In the genomic region with DNA sequence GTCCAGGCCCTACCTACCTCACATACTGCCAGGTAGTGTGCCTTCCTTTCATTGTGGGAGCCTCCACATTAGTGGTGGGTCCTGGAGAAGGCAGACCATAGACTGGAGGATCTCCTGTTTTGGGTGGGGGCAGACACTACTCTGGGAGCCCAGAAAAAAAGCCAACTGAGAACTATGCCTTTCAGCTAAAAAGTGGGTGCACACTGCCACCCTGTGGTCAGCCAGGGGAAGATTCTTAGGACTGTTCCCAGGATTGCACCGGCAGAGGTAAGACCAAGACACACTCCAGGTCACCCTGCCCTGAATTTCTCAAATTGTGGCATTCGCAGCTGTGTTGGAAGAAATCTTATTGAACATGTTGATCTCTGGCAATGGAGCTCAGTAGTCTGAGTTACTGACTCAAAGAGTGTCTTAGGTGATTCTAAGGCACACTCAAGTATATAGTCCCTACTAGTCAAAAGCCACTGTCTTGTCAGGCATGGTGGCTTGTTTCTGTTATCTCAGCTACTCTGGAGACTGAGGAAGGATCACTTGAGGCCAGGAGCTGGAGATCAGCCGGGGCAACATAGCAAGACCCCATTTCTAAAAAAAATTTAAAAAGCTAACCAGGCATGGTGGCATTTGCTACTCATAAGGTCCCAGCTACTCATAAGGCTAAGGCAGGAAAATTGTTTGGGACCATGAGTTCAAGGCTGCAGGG, we compare ENCODE assay signal across 7 cellular contexts. TPM values are rescaled to one million over a fixed set of nuclear protein-coding genes. Genes with fewer than 3 reads are reported as not detected.
DNase-seq lines count a peak whose midpoint lies in the region; ATAC-seq and TF ChIP-seq lines count a peak whose summit lies in the region.

No MANE protein-coding gene starts in this region.

- H3K9me3 ChIP-seq in Karpas-422 (ENCODE audit: low read length) (no peaks in the 10 kb centered on the region), RWPE2 (ENCODE audit: severe bottlenecking) (no peaks in the 10 kb centered on the region), parathyroid adenoma (ENCODE audit: control insufficient read depth, low read length) (no peaks in the 10 kb centered on the region), aorta (ENCODE audit: control insufficient read depth, low read length) (no peaks in the 10 kb centered on the region)

- no peaks in the 10 kb centered on the region for H3K9me2 ChIP-seq in Karpas-422 (replicated peaks; ENCODE audit: insufficient read depth, low read length)

- peak; percentile 89 for TF ChIP-seq CTCF in GM12872 (IDR thresholded peaks at IDR 0.05; ENCODE audit: insufficient read depth, low read depth, low read length)
- TF ChIP-seq CTCF in RWPE2 (IDR thresholded peaks at IDR 0.05; ENCODE audit: poor library complexity, severe bottlenecking): peak; percentile 91
- peak; percentile 62 for TF ChIP-seq CTCF in parathyroid adenoma (IDR thresholded peaks at IDR 0.05)

- peaks cover 10% of the 10 kb centered on the region; the same call in 1 of the 2 replicates for H3K36me3 ChIP-seq in Karpas-422 (ENCODE audit: insufficient read depth, low read length)
- H3K36me3 ChIP-seq in RWPE2 (ENCODE audit: low read depth): peaks cover 10% of the 10 kb centered on the region; the same call in 1 of the 2 replicates
- no peaks in the 10 kb centered on the region for H3K36me3 ChIP-seq in parathyroid adenoma (ENCODE audit: control insufficient read depth, insufficient read depth, low read length)
- no peaks in the 10 kb centered on the region for H3K36me3 ChIP-seq in aorta (ENCODE audit: control insufficient read depth in 1 of 2, insufficient read depth in 2 of 2, low read length in 1 of 2)

- intact Hi-C loops in aorta (cut with DNase I): loop anchor here in 1 of 2 donors (2.0 kb wide), 1 partner anchor 21 kb away; the partner anchor contains the start of gene RPP25L

- H4K20me1 ChIP-seq in Karpas-422 (ENCODE audit: insufficient read depth, low read depth, low read length): peaks cover 18% of the 10 kb centered on the region

- no peak overlapping the region for H2AFZ ChIP-seq in Karpas-422 (ENCODE audit: low read length)
- no peak overlapping the region for H2AFZ ChIP-seq in parathyroid adenoma

- ATAC-seq in RWPE2 (ENCODE audit: low read depth): peak; percentile 46
- ATAC-seq in aorta (ENCODE audit: low FRiP score): peak; percentile 62

- H3K9ac ChIP-seq in Karpas-422 (ENCODE audit: low read length) (no peak overlapping the region), parathyroid adenoma (no peak overlapping the region)

- 20 to 21% methylated on average over 3 of the region's 3 CpGs for WGBS in aorta, 2 donors

- H3K79me2 ChIP-seq in Karpas-422 (ENCODE audit: low read length) (peaks cover 22% of the 10 kb centered on the region), parathyroid adenoma (no peaks in the 10 kb centered on the region)

- DNase-seq in Karpas-422 (peak; percentile 89), RWPE2 (ENCODE audit: low spot score) (no peak), germinal center (ENCODE audit: low spot score) (peak; percentile 76), aorta (peak; percentile 76 to 85)
- DNase-seq in activated gamma-delta T cell treated with anti-CD3 and anti-CD28 coated beads, Interleukin-2, amount 50 U/mL, for 16 hours (ENCODE audit: low read depth): peak; percentile 56

- H3K27me3 ChIP-seq in Karpas-422 (ENCODE audit: low read length) (no peaks in the 10 kb centered on the region), RWPE2 (ENCODE audit: insufficient read depth, poor library complexity, severe bottlenecking) (peaks cover 14% of the 10 kb centered on the region), parathyroid adenoma (ENCODE audit: control insufficient read depth, insufficient read depth, low read length) (no peaks in the 10 kb centered on the region), aorta (ENCODE audit: control insufficient read depth in 1 of 2, insufficient read depth in 2 of 2, low read length in 1 of 2) (no peaks in the 10 kb centered on the region)

- H3K27ac ChIP-seq in Karpas-422 (ENCODE audit: low read length): no peak overlapping the region
- no peak overlapping the region for H3K27ac ChIP-seq in RWPE2 (ENCODE audit: poor library complexity, severe bottlenecking)
- no peak overlapping the region for H3K27ac ChIP-seq in parathyroid adenoma
- no peak overlapping the region for H3K27ac ChIP-seq in aorta (ENCODE audit: low read depth in 1 of 2, low read length in 2 of 2)

- H3K4me2 ChIP-seq in Karpas-422 (ENCODE audit: low read depth, low read length, poor library complexity, severe bottlenecking) (no peak overlapping the region), parathyroid adenoma (ENCODE audit: low read length) (no peak overlapping the region)

- H3K4me3 ChIP-seq in Karpas-422 (ENCODE audit: low read length): no peak overlapping the region
- no peak overlapping the region for H3K4me3 ChIP-seq in RWPE2 (ENCODE audit: severe bottlenecking)
- H3K4me3 ChIP-seq in parathyroid adenoma (ENCODE audit: low read depth, low read length): no peak overlapping the region
- no peak overlapping the region for H3K4me3 ChIP-seq in aorta (ENCODE audit: low read length in 2 of 2)

- H3K4me1 ChIP-seq in Karpas-422 (ENCODE audit: low read length) (peaks cover 30% of the 10 kb centered on the region), RWPE2 (ENCODE audit: insufficient read depth, poor library complexity, severe bottlenecking) (no peaks in the 10 kb centered on the region), parathyroid adenoma (peaks cover 5% of the 10 kb centered on the region), aorta (ENCODE audit: control insufficient read depth in 1 of 2, insufficient read depth in 2 of 2, low read length in 2 of 2) (no peaks in the 10 kb centered on the region)

RNA-seq across cellular contexts. Expression of gene SIGMAR1, which starts 3.6 kb away (rescaled TPM):
- 78.2 and 120 TPM in 2 replicates for total RNA-seq in Karpas-422 (2014; rRNA removed; shearing (Covaris generic); ENCODE audit: low replicate concordance)
- 10 to 100 TPM; 31.8 to 42.9 TPM for total RNA-seq in aorta
- polyA plus RNA-seq in aorta: 10 to 100 TPM; 26.3 to 48.1 TPM

RNA-seq across cellular contexts. Expression of gene ARID3C, which starts 5.1 kb away (rescaled TPM):
- 0.48 TPM in 1 of 2 replicates, not detected in the other for total RNA-seq in Karpas-422 (2014; rRNA removed; shearing (Covaris generic); ENCODE audit: low replicate concordance)
- not detected for total RNA-seq in aorta
- polyA plus RNA-seq in aorta: not detected

RNA-seq across cellular contexts. Expression of gene GALT, which starts 12.5 kb away (rescaled TPM):
- total RNA-seq in Karpas-422 (2014; rRNA removed; shearing (Covaris generic); ENCODE audit: low replicate concordance): 45.4 and 66.2 TPM in 2 replicates
- total RNA-seq in aorta: 10 to 100 TPM; 27.2 to 50.9 TPM
- 10 to 100 TPM; 29.2 to 98.1 TPM for polyA plus RNA-seq in aorta

RNA-seq across cellular contexts. Expression of gene DCTN3, which starts 13.7 kb away (rescaled TPM):
- total RNA-seq in Karpas-422 (2014; rRNA removed; shearing (Covaris generic); ENCODE audit: low replicate concordance): 75.9 and 98.9 TPM in 2 replicates
- total RNA-seq in aorta: 10 to 100 TPM; 56.7 to 61.4 TPM
- polyA plus RNA-seq in aorta: 100 to 1,000 TPM; 106 to 111 TPM

RNA-seq across cellular contexts. Expression of gene IL11RA, which starts 18.0 kb away (rescaled TPM):
- total RNA-seq in Karpas-422 (2014; rRNA removed; shearing (Covaris generic); ENCODE audit: low replicate concordance): 9.4 and 15.1 TPM in 2 replicates
- total RNA-seq in aorta: 10 to 100 TPM; 33.7 to 66.4 TPM
- 10 to 100 TPM; 28.2 to 93.4 TPM for polyA plus RNA-seq in aorta
